ENCODE assay signal across 8 cellular contexts in genomic region chr3:50320853-50321145, GRCh38. TPM values are rescaled to one million over a fixed set of nuclear protein-coding genes. Genes with fewer than 3 reads are reported as not detected.
A peak's percentile ranks its signal among the peaks of the same experiment; 100 is the strongest.
DNase-seq lines count a peak whose midpoint lies in the region; ATAC-seq and TF ChIP-seq lines count a peak whose summit lies in the region.

No MANE protein-coding gene starts in this region.

- H3K27me3 ChIP-seq in ACC112 (ENCODE audit: insufficient read depth, low read length) (no peaks in the 10 kb centered on the region), brain microvascular endothelial cell (replicated peaks) (no peaks in the 10 kb centered on the region), mononuclear cell (ENCODE audit: insufficient read depth, low read length) (no peaks in the 10 kb centered on the region)

- H3K4me1 ChIP-seq in ACC112 (ENCODE audit: control insufficient read depth, insufficient read depth, low read length, unreplicated experiment) (peaks cover 42% of the 10 kb centered on the region), mononuclear cell (ENCODE audit: insufficient read depth, low read length) (peaks cover 86% of the 10 kb centered on the region)

- H3K27ac ChIP-seq in ACC112 (ENCODE audit: low read depth, low read length) (peak overlapping the region; percentile 27), brain microvascular endothelial cell (peak overlapping the region; percentile 100)

- H3K4me3 ChIP-seq in ACC112 (ENCODE audit: low read depth, low read length) (peak overlapping the region; percentile 84), brain microvascular endothelial cell (ENCODE audit: low read depth, low read length) (peak overlapping the region; percentile 78), mononuclear cell (ENCODE audit: low read length) (peak overlapping the region; percentile 73)

- in situ Hi-C loops in brain microvascular endothelial cell (cut with HindIII; ENCODE audit: low pct_ligation_motif_present, low sequenced_read_pairs): no loop called here

- TF ChIP-seq CTCF in brain microvascular endothelial cell (IDR thresholded peaks at IDR 0.05; ENCODE audit: low read depth, low read length, missing control alignments): no peak

- H3K79me2 ChIP-seq in ACC112 (ENCODE audit: control insufficient read depth, insufficient read depth, low read length, unreplicated experiment): peaks cover 22% of the 10 kb centered on the region

- ATAC-seq in HG02610 (IDR thresholded peaks at IDR 0.05; ENCODE audit: unreplicated experiment): peak; percentile 10
- ATAC-seq in GM19351 (IDR thresholded peaks at IDR 0.05; ENCODE audit: unreplicated experiment): no peak

- no peak overlapping the region for H2AFZ ChIP-seq in ACC112 (ENCODE audit: low read length, unreplicated experiment)

- no peak for DNase-seq in brain microvascular endothelial cell
- DNase-seq in 8988T: no peak
- DNase-seq in NCI-H1694 treated with DMSO at 0.1 percent for 48 hours (lab: John Stamatoyannopoulos, UW): no peak
- DNase-seq in NCI-H82 (lab: John Stamatoyannopoulos, UW): no peak

- H3K36me3 ChIP-seq in ACC112 (ENCODE audit: insufficient read depth, low read length): peaks cover 7% of the 10 kb centered on the region; the same call in 1 of the 2 replicates
- peaks cover 9% of the 10 kb centered on the region for H3K36me3 ChIP-seq in brain microvascular endothelial cell (replicated peaks)

- no peaks in the 10 kb centered on the region for H3K9me3 ChIP-seq in mononuclear cell (ENCODE audit: low read depth, low read length)

RNA-seq across cellular contexts. Expression of gene HYAL2, which starts 1.7 kb away (rescaled TPM):
- 4.2 TPM for total RNA-seq in mononuclear cell

RNA-seq across cellular contexts. Expression of gene TUSC2, which starts 7.2 kb away (rescaled TPM):
- total RNA-seq in mononuclear cell: 15.3 TPM

RNA-seq across cellular contexts. Expression of gene HYAL1, which starts 17.4 kb away (rescaled TPM):
- not detected for total RNA-seq in mononuclear cell

RNA-seq across cellular contexts. Expression of gene RASSF1, which starts 19.8 kb away (rescaled TPM):
- 44.8 TPM for total RNA-seq in mononuclear cell

RNA-seq across cellular contexts. Expression of gene HYAL3, which starts 21.6 kb away (rescaled TPM):
- 2.0 TPM for total RNA-seq in mononuclear cell
